In genomic region chr12:50825372-50825838, GRCh38 we compare ENCODE assay signal across 8 cellular contexts. TPM values are rescaled to one million over a fixed set of nuclear protein-coding genes. Genes with fewer than 3 reads are reported as not detected.
DNase-seq lines count a peak whose midpoint lies in the region; ATAC-seq, FAIRE-seq and TF ChIP-seq lines count a peak whose summit lies in the region.

No MANE protein-coding gene starts in this region.

- intact Hi-C loops in kidney (cut with DNase I) = loop anchor here (10.0 kb wide), 1 partner anchor 159 kb away; no protein-coding TSS in a partner anchor

- no peak overlapping the region for H3K27ac ChIP-seq in brain microvascular endothelial cell
- H3K27ac ChIP-seq in kidney (ENCODE audit: low read depth in 2 of 2, low read length in 2 of 2) = peak overlapping the region; percentile 65 to 80

- ATAC-seq in HG02588 (IDR thresholded peaks at IDR 0.05; ENCODE audit: unreplicated experiment) = no peak

- H3K4me3 Mint-ChIP-seq in stimulated activated naive CD8-positive, alpha-beta T cell treated with anti-CD3 and anti-CD28 coated beads, Interleukin-15, Interleukin-2, amounts not matched to agents 100 ng/mL and 50 ng/mL, for 24 hours = no peak overlapping the region

- in situ Hi-C loops in brain microvascular endothelial cell (cut with HindIII; ENCODE audit: low pct_ligation_motif_present, low sequenced_read_pairs) = no loop called here

- H3K4me1 Mint-ChIP-seq in stimulated activated naive CD8-positive, alpha-beta T cell treated with anti-CD3 and anti-CD28 coated beads, Interleukin-15, Interleukin-2, amounts not matched to agents 100 ng/mL and 50 ng/mL, for 24 hours (ENCODE audit: low read depth) = peaks cover 9% of the 10 kb centered on the region

- H3K9me3 ChIP-seq in kidney (ENCODE audit: control insufficient read depth in 1 of 2, low read length in 2 of 2) = no peaks in the 10 kb centered on the region

- H3K4me1 ChIP-seq in kidney (ENCODE audit: control insufficient read depth in 1 of 2, insufficient read depth in 1 of 2, low read depth in 1 of 2, low read length in 2 of 2) = peaks cover 0 to 9% of the 10 kb centered on the region in 2 donors

- H3K27me3 Mint-ChIP-seq in stimulated activated naive CD8-positive, alpha-beta T cell treated with anti-CD3 and anti-CD28 coated beads, Interleukin-15, Interleukin-2, amounts not matched to agents 100 ng/mL and 50 ng/mL, for 24 hours = no peaks in the 10 kb centered on the region

- no peaks in the 10 kb centered on the region for H3K27me3 ChIP-seq in brain microvascular endothelial cell (replicated peaks)

- FAIRE-seq in GM19239 (lab: Jason Lieb, UNC) (peak; percentile 69), kidney (lab: Jason Lieb, UNC) (peak; percentile 97)

- peak overlapping the region; percentile 80 for H3K27ac Mint-ChIP-seq in stimulated activated naive CD8-positive, alpha-beta T cell treated with anti-CD3 and anti-CD28 coated beads, Interleukin-15, Interleukin-2, amounts not matched to agents 100 ng/mL and 50 ng/mL, for 24 hours

- no peaks in the 10 kb centered on the region for H3K9me3 Mint-ChIP-seq in stimulated activated naive CD8-positive, alpha-beta T cell treated with anti-CD3 and anti-CD28 coated beads, Interleukin-15, Interleukin-2, amounts not matched to agents 100 ng/mL and 50 ng/mL, for 24 hours

- no peaks in the 10 kb centered on the region for H3K36me3 ChIP-seq in brain microvascular endothelial cell (replicated peaks)
- no peaks in the 10 kb centered on the region for H3K36me3 ChIP-seq in kidney (ENCODE audit: control insufficient read depth in 1 of 2, insufficient read depth in 2 of 2, low read length in 2 of 2)

- peak; percentile 15 for TF ChIP-seq CTCF in AG09319 (IDR thresholded peaks at IDR 0.05; ENCODE audit: low read depth, low read length)
- peak; percentile 12 for TF ChIP-seq CTCF in brain microvascular endothelial cell (IDR thresholded peaks at IDR 0.05; ENCODE audit: low read depth, low read length, missing control alignments)
- TF ChIP-seq CTCF in kidney (IDR thresholded peaks at IDR 0.05; ENCODE audit: borderline replicate concordance, extremely low read depth, insufficient read depth) = peak; percentile 51

- H3K9ac ChIP-seq in kidney (ENCODE audit: low read length in 2 of 2) = peak overlapping the region; percentile 65 to 89

- no peaks in the 10 kb centered on the region for H3K36me3 Mint-ChIP-seq in stimulated activated naive CD8-positive, alpha-beta T cell treated with anti-CD3 and anti-CD28 coated beads, Interleukin-15, Interleukin-2, amounts not matched to agents 100 ng/mL and 50 ng/mL, for 24 hours (ENCODE audit: low read depth)

- no peak overlapping the region for H3K4me3 ChIP-seq in brain microvascular endothelial cell (ENCODE audit: low read depth, low read length)
- H3K4me3 ChIP-seq in kidney (ENCODE audit: low read length in 2 of 2) = peak overlapping the region; percentile 30 to 48

- peak; percentile 59 for DNase-seq in AG09319 (ENCODE audit: extremely low read depth, low read depth)
- no peak for DNase-seq in GM19239 (ENCODE audit: insufficient read length, low spot score)
- DNase-seq in NCI-H82 (lab: John Stamatoyannopoulos, UW) = peak; percentile 63
- DNase-seq in brain microvascular endothelial cell = no peak
- no peak for DNase-seq in kidney
- no peak for DNase-seq in GDM1 (lab: John Stamatoyannopoulos, UW)

RNA-seq across cellular contexts. Expression of gene TMPRSS12, which starts 17.3 kb away (rescaled TPM):
- total RNA-seq in kidney = not detected
- not detected for polyA plus RNA-seq in kidney (ENCODE audit: insufficient read depth, low read depth, low replicate concordance)

Comparison
In these comparisons a context has a peak if more than half of its experiments do, and no peak if none do; other contexts are left out.
1. DNase-seq: peak in AG09319 (single experiment) and NCI-H82 (single experiment); none in GM19239 (single experiment), brain microvascular endothelial cell (single experiment), kidney (single experiment) and GDM1 (single experiment).
2. Peak in every context shown above with its lines, with median percentiles within 50 percentile points of each other: CTCF ChIP-seq.